Comparison of ENCODE assay signal across 8 cellular contexts in genomic region chr22:45612451-45612901, GRCh38. TPM values are rescaled to one million over a fixed set of nuclear protein-coding genes. Genes with fewer than 3 reads are reported as not detected.
A peak's percentile ranks its signal among the peaks of the same experiment; 100 is the strongest.
DNase-seq lines count a peak whose midpoint lies in the region; ATAC-seq and TF ChIP-seq lines count a peak whose summit lies in the region.

No MANE protein-coding gene starts in this region.

- no peaks in the 10 kb centered on the region for H3K27me3 ChIP-seq in CD8-positive, alpha-beta memory T cell (ENCODE audit: insufficient read depth, low read length, poor library complexity, severe bottlenecking)

- H3K9me3 ChIP-seq in CD8-positive, alpha-beta memory T cell (ENCODE audit: low read length): no peaks in the 10 kb centered on the region

- H3K36me3 Mint-ChIP-seq in CD8-positive, alpha-beta memory T cell: no peaks in the 10 kb centered on the region
- H3K36me3 Mint-ChIP-seq in chondrocyte (ENCODE audit: low read depth) (no peaks in the 10 kb centered on the region), neural crest cell (ENCODE audit: low read depth) (no peaks in the 10 kb centered on the region)

- H3K4me1 ChIP-seq in CD8-positive, alpha-beta memory T cell (ENCODE audit: insufficient read depth, low read length): no peaks in the 10 kb centered on the region

- POLR2A ChIA-PET in CD8-positive, alpha-beta memory T cell (lab: Charles Lee): no interaction called here

- H3K4me3 Mint-ChIP-seq in CD8-positive, alpha-beta memory T cell: peak overlapping the region in 5 of 7 donors; percentile 1 to 69 (median 29)
- H3K4me3 Mint-ChIP-seq in chondrocyte (ENCODE audit: unreplicated experiment): peak overlapping the region; percentile 57
- no peak overlapping the region for H3K4me3 Mint-ChIP-seq in neural crest cell

- H3K27ac Mint-ChIP-seq in CD8-positive, alpha-beta memory T cell: peak overlapping the region; percentile 54 to 91 (median 84)
- H3K27ac Mint-ChIP-seq in chondrocyte (ENCODE audit: unreplicated experiment): peak overlapping the region; percentile 93
- peak overlapping the region; percentile 35 for H3K27ac Mint-ChIP-seq in neural crest cell (ENCODE audit: unreplicated experiment)

- peaks cover 18 to 21% (median 21%) of the 10 kb centered on the region in 3 donors for H3K4me1 Mint-ChIP-seq in CD8-positive, alpha-beta memory T cell
- H3K4me1 Mint-ChIP-seq in chondrocyte (ENCODE audit: low read depth) (peaks cover 20% of the 10 kb centered on the region), neural crest cell (peaks cover 9% of the 10 kb centered on the region)

- H3K27me3 Mint-ChIP-seq in CD8-positive, alpha-beta memory T cell: peaks cover 0 to 2% of the 10 kb centered on the region in 2 donors
- H3K27me3 Mint-ChIP-seq in chondrocyte (ENCODE audit: low read depth) (no peaks in the 10 kb centered on the region), neural crest cell (ENCODE audit: low read depth) (no peaks in the 10 kb centered on the region)

- CTCF ChIA-PET in CD8-positive, alpha-beta memory T cell (lab: Charles Lee): no interaction called here

- DNase-seq in CD8-positive, alpha-beta memory T cell: peak in 3 of 5 donors; percentile 3 to 13 (median 11)
- DNase-seq in chondrocyte (ENCODE audit: low spot score) (no peak), neural crest cell (ENCODE audit: low read depth, low spot score) (no peak), SHP77 (lab: John Stamatoyannopoulos, UW) (no peak), NCI-H2081 treated with DMSO at 0.1 percent for 48 hours (lab: John Stamatoyannopoulos, UW) (no peak), substantia nigra (lab: John Stamatoyannopoulos, UW) (no peak)

- ATAC-seq in GM19035 (IDR thresholded peaks at IDR 0.05; ENCODE audit: unreplicated experiment): no peak

- no peaks in the 10 kb centered on the region for H3K36me3 ChIP-seq in CD8-positive, alpha-beta memory T cell (ENCODE audit: insufficient read depth, low read length)

- no peak overlapping the region for H3K4me3 ChIP-seq in CD8-positive, alpha-beta memory T cell (ENCODE audit: low read length)

- no peak overlapping the region for H3K27ac ChIP-seq in CD8-positive, alpha-beta memory T cell (ENCODE audit: low read depth, low read length)
- no peak overlapping the region for H3K27ac ChIP-seq in substantia nigra (ENCODE audit: low read depth, low read length, poor library complexity, severe bottlenecking)

- no peaks in the 10 kb centered on the region for H3K9me3 Mint-ChIP-seq in CD8-positive, alpha-beta memory T cell
- H3K9me3 Mint-ChIP-seq in chondrocyte (ENCODE audit: low read depth) (peaks cover 3% of the 10 kb centered on the region), neural crest cell (peaks cover 4% of the 10 kb centered on the region)

- no peak for TF ChIP-seq CTCF in chondrocyte (IDR thresholded peaks at IDR 0.05)
- TF ChIP-seq CTCF in neural crest cell (conservative IDR thresholded peaks at IDR 0.05): no peak

TF ChIP-seq in PFSK-1, 5 proteins besides CTCF, POLR2A, EP300 and RAD21:
- TF ChIP-seq REST (IDR thresholded peaks at IDR 0.05; ENCODE audit: insufficient read depth in 1 of 2, low read depth in 2 of 2, low read length in 2 of 2): no peak
- TF ChIP-seq TAF1 (IDR thresholded peaks at IDR 0.05; ENCODE audit: borderline replicate concordance, insufficient read depth, low read length): no peak
- TF ChIP-seq FOXP2 (optimal IDR thresholded peaks at IDR 0.05; ENCODE audit: borderline replicate concordance, extremely low read depth, extremely low read length, insufficient read depth): peak; percentile 87
- no peak for TF ChIP-seq POLR2AphosphoS5 (IDR thresholded peaks at IDR 0.05; ENCODE audit: low read depth, low read length)
- TF ChIP-seq SIN3A (IDR thresholded peaks at IDR 0.05; ENCODE audit: borderline replicate concordance, insufficient read depth, low read length): no peak
TF ChIP-seq in PFSK-1: peak in this region for 1.

RNA-seq across cellular contexts. Expression of gene ATXN10, which starts 59.2 kb away (rescaled TPM):
- 100 to 1,000 TPM; 122 to 123 TPM for total RNA-seq in CD8-positive, alpha-beta memory T cell
- polyA plus RNA-seq in CD8-positive, alpha-beta memory T cell: 95.7 TPM
- polyA plus RNA-seq in PFSK-1 (2012; ENCODE audit: insufficient read length, low read depth): 89.5 TPM
- total RNA-seq in chondrocyte (113 to 146 TPM (median 117 TPM) in 3 replicates), neural crest cell (219 and 232 TPM in 2 replicates)

Comparison
In these comparisons a context has a peak if more than half of its experiments do, and no peak if none do; other contexts are left out.
1. DNase-seq: peak in CD8-positive, alpha-beta memory T cell (3 of 5); none in chondrocyte (single experiment), neural crest cell (single experiment), SHP77 (0 of 2), NCI-H2081 treated with DMSO at 0.1 percent for 48 hours (single experiment) and substantia nigra (0 of 49).
2. H3K27ac Mint-ChIP-seq: peak in every context shown above with its lines; median percentile 93 in chondrocyte; 84 in CD8-positive, alpha-beta memory T cell; 35 in neural crest cell.